In genomic region chr5:150780816-150781221, GRCh38 we compare ENCODE assay signal across 10 cellular contexts. TPM values are rescaled to one million over a fixed set of nuclear protein-coding genes. Genes with fewer than 3 reads are reported as not detected.
DNase-seq lines count a peak whose midpoint lies in the region; ATAC-seq and TF ChIP-seq lines count a peak whose summit lies in the region.
"Had no signal": no experiment of that assay in that cellular context is flagged by ENCODE, and none has a peak within 500 bp of the region (broad histone marks: within the 10 kb centered on the region; RNA-seq: fewer than 3 reads in every experiment).

No MANE protein-coding gene starts in this region.

- H3K4me1 ChIP-seq in PC-3 (ENCODE audit: insufficient read depth, low read length): peaks cover 58% of the 10 kb centered on the region
- H3K4me1 ChIP-seq in gastrocnemius medialis: peaks cover 21 to 31% of the 10 kb centered on the region in 2 donors
- no peaks in the 10 kb centered on the region for H3K4me1 ChIP-seq in MM.1S (ENCODE audit: low read length)

- H3K27ac ChIP-seq in PC-3 (ENCODE audit: low read length) (no peak overlapping the region), epithelial cell of prostate (peak overlapping the region; percentile 92), gastrocnemius medialis (peak overlapping the region; percentile 81 to 87 (median 84)), MM.1S (ENCODE audit: low read length) (no peak overlapping the region)

- H2AFZ ChIP-seq in PC-3 (ENCODE audit: low read length) (no peak overlapping the region), MM.1S (ENCODE audit: low read length) (no peak overlapping the region)

- H3K79me2 ChIP-seq in PC-3 (ENCODE audit: low read length) (peaks cover 35% of the 10 kb centered on the region), MM.1S (ENCODE audit: low read length) (no peaks in the 10 kb centered on the region)

- H3K27me3 ChIP-seq in PC-3 (ENCODE audit: low read length): no peaks in the 10 kb centered on the region
- H3K27me3 ChIP-seq in gastrocnemius medialis: no peaks in the 10 kb centered on the region
- H3K27me3 ChIP-seq in MM.1S (replicated peaks; ENCODE audit: insufficient read depth, low read length): peaks cover 6% of the 10 kb centered on the region; the same call in 1 of the 2 replicates

- no peak overlapping the region for H3K9ac ChIP-seq in PC-3 (ENCODE audit: low read length)
- H3K9ac ChIP-seq in MM.1S (ENCODE audit: low read length): no peak overlapping the region

- TF ChIP-seq POLR2A in gastrocnemius medialis (IDR thresholded peaks at IDR 0.05) (no peak), erythroblast (IDR thresholded peaks at IDR 0.05; ENCODE audit: low read length) (no peak)

- no peaks in the 10 kb centered on the region for H3K9me3 ChIP-seq in PC-3 (ENCODE audit: low read length)
- H3K9me3 ChIP-seq in gastrocnemius medialis: no peaks in the 10 kb centered on the region
- no peaks in the 10 kb centered on the region for H3K9me3 ChIP-seq in MM.1S (replicated peaks; ENCODE audit: insufficient read depth, low read length)

- POLR2A ChIA-PET in PC-3 (lab: Charles Lee; ENCODE audit: unreplicated experiment): no interaction called here

- no peak overlapping the region for H3K4me3 ChIP-seq in PC-3 (ENCODE audit: low read length)
- peak overlapping the region; percentile 42 to 91 (median 76) for H3K4me3 ChIP-seq in gastrocnemius medialis
- no peak overlapping the region for H3K4me3 ChIP-seq in MM.1S (ENCODE audit: low read length)

- H4K20me1 ChIP-seq in PC-3 (ENCODE audit: low read length): no peaks in the 10 kb centered on the region
- no peaks in the 10 kb centered on the region for H4K20me1 ChIP-seq in MM.1S (ENCODE audit: insufficient read depth, low read length)

- ATAC-seq in PC-3 (no peak), gastrocnemius medialis (no peak), HG03135 (IDR thresholded peaks at IDR 0.05; ENCODE audit: unreplicated experiment) (no peak)

- TF ChIP-seq CTCF in PC-3 (conservative IDR thresholded peaks at IDR 0.05; ENCODE audit: low read depth, low read length) (no peak), gastrocnemius medialis (IDR thresholded peaks at IDR 0.05 in 4 of 5, conservative IDR thresholded peaks at IDR 0.05 in 1 of 5) (no peak), MM.1S (IDR thresholded peaks at IDR 0.05; ENCODE audit: low read length) (no peak)

- BruUV-seq in PC-3 (replicated peaks; lab: Mats Ljungman, UMichigan): no TSS peak

- H3K4me2 ChIP-seq in PC-3 (ENCODE audit: low read length) (peak overlapping the region; percentile 99; the same call in 1 of the 2 replicates), MM.1S (ENCODE audit: low read depth, low read length) (no peak overlapping the region)

- CTCF ChIA-PET in PC-3 (lab: Charles Lee): interaction anchor here (0.6 kb wide), 1 partner anchor 23 kb away, joined by 3 read pairs; no protein-coding TSS in a partner anchor

- H3K36me3 ChIP-seq in PC-3 (ENCODE audit: low read depth, low read length): no peaks in the 10 kb centered on the region
- H3K36me3 ChIP-seq in gastrocnemius medialis: no peaks in the 10 kb centered on the region
- no peaks in the 10 kb centered on the region for H3K36me3 ChIP-seq in MM.1S (replicated peaks; ENCODE audit: insufficient read depth, low read length)

- in situ Hi-C loops in gastrocnemius medialis (cut with MboI; ENCODE audit: low sequenced_read_pairs in 4 of 4): no loop called here

- intact Hi-C loops in PC-3 (cut with micrococcal nuclease): no loop called here
- intact Hi-C loops in gastrocnemius medialis (cut with DNase I; ENCODE audit: low total_unique reads): loop anchor here (10.0 kb wide), 1 partner anchor 334 kb away; no protein-coding TSS in a partner anchor

- H3K9me2 ChIP-seq in PC-3 (replicated peaks; ENCODE audit: low read length) (no peaks in the 10 kb centered on the region), MM.1S (replicated peaks; ENCODE audit: insufficient read depth, low read length) (no peaks in the 10 kb centered on the region)

- DNase-seq in EL (peak; percentile 81), PC-3 (peak; percentile 38), epithelial cell of prostate (ENCODE audit: low read depth, low spot score) (peak; percentile 88), gastrocnemius medialis (no peak), inferior parietal cortex (ENCODE audit: extremely low spot score) (no peak), erythroblast (lab: John Stamatoyannopoulos, UW) (no peak), MM.1S (no peak)
- DNase-seq: activated T-cell treated with anti-CD3 and anti-CD28 coated beads, Interleukin-2, amount 50 U/mL, for 1 hour; NCI-H1048 had no signal

- H3F3A ChIP-seq in PC-3 (ENCODE audit: low read length, unreplicated experiment): peaks cover 6% of the 10 kb centered on the region
- H3F3A ChIP-seq in MM.1S (ENCODE audit: insufficient read depth, low read length): no peaks in the 10 kb centered on the region

RNA-seq across cellular contexts. Expression of gene SMIM3, which starts 2.3 kb away (rescaled TPM):
- 11.3 and 15.6 TPM in 2 replicates for total RNA-seq in PC-3 (2014; rRNA removed)
- 10 to 100 TPM; 14.2 to 17.9 (median 15.4) TPM for total RNA-seq in gastrocnemius medialis

RNA-seq across cellular contexts. Expression of gene DCTN4, which starts 22.0 kb away (rescaled TPM):
- total RNA-seq in PC-3 (2014; rRNA removed): 40.5 and 45.0 TPM in 2 replicates
- 10 to 100 TPM; 66.6 to 92.6 (median 72.8) TPM for total RNA-seq in gastrocnemius medialis

Comparison
In these comparisons a context has a peak if more than half of its experiments do, and no peak if none do; other contexts are left out.
1. DNase-seq: peak in EL (single experiment), PC-3 (single experiment) and epithelial cell of prostate (single experiment); none in gastrocnemius medialis (0 of 2), inferior parietal cortex (single experiment), erythroblast (0 of 2) and MM.1S (single experiment).
2. H3K27ac ChIP-seq: peak in epithelial cell of prostate (single experiment) and gastrocnemius medialis (4 of 4); none in PC-3 (single experiment) and MM.1S (single experiment).
3. H3K4me3 ChIP-seq: peak in gastrocnemius medialis (4 of 4); none in PC-3 (single experiment) and MM.1S (single experiment).